Comparison of ENCODE assay signal across 9 cellular contexts in genomic region chr1:226547754-226548191, GRCh38. TPM values are rescaled to one million over a fixed set of nuclear protein-coding genes. Genes with fewer than 3 reads are reported as not detected.
DNase-seq lines count a peak whose midpoint lies in the region; ATAC-seq and TF ChIP-seq lines count a peak whose summit lies in the region.
"Had no signal": no experiment of that assay in that cellular context is flagged by ENCODE, and none has a peak within 500 bp of the region (broad histone marks: within the 10 kb centered on the region; RNA-seq: fewer than 3 reads in every experiment).

No MANE protein-coding gene starts in this region.

- H3K27me3 Mint-ChIP-seq in activated CD4-positive, alpha-beta T cell treated with anti-CD3 and anti-CD28 coated beads, Interleukin-2, amount 10 ng/mL, durations not matched to agents 24 days and 14 days: peaks cover 63% of the 10 kb centered on the region

- 4% methylated on average over 15 of the region's 16 CpGs for WGBS in right lobe of liver (ENCODE audit: insufficient coverage, low coverage, low lambda C conversion rate, missing lambda C conversion rate)

- peak; percentile 62 for ATAC-seq in HG03442 (IDR thresholded peaks at IDR 0.05; ENCODE audit: unreplicated experiment)
- ATAC-seq in right lobe of liver: peak; percentile 87 to 91 (median 89)

- peak overlapping the region in 1 of 2 donors; percentile 66 for H3K27ac ChIP-seq in coronary artery
- H3K27ac ChIP-seq in right lobe of liver: no peak overlapping the region
- H3K27ac ChIP-seq: BLaER1 had no signal

- H3K36me3 Mint-ChIP-seq in activated CD4-positive, alpha-beta T cell treated with anti-CD3 and anti-CD28 coated beads, Interleukin-2, amount 10 ng/mL, durations not matched to agents 24 days and 14 days (ENCODE audit: low read depth): no peaks in the 10 kb centered on the region

- no peaks in the 10 kb centered on the region for H3K9me3 ChIP-seq in right lobe of liver
- H3K9me3 ChIP-seq: BLaER1 had no signal

- no peaks in the 10 kb centered on the region for H3K27me3 ChIP-seq in right lobe of liver

- H3K4me3 ChIP-seq in coronary artery (peak overlapping the region; percentile 71), right lobe of liver (no peak overlapping the region)

- TF ChIP-seq POLR2A in right lobe of liver (IDR thresholded peaks at IDR 0.05): no peak

- no peaks in the 10 kb centered on the region for H3K36me3 ChIP-seq in right lobe of liver
- H3K36me3 ChIP-seq: BLaER1 had no signal

- TF ChIP-seq CTCF in coronary artery (IDR thresholded peaks at IDR 0.05) (peak; percentile 75), right lobe of liver (IDR thresholded peaks at IDR 0.05) (peak; percentile 76 to 94 (median 92))

- H3K4me1 ChIP-seq in right lobe of liver: peaks cover 0 to 25% (median 8%) of the 10 kb centered on the region in 4 donors

- H3K4me1 Mint-ChIP-seq in activated CD4-positive, alpha-beta T cell treated with anti-CD3 and anti-CD28 coated beads, Interleukin-2, amount 10 ng/mL, durations not matched to agents 24 days and 14 days: peaks cover 9% of the 10 kb centered on the region

- no peaks in the 10 kb centered on the region for H3K9me3 Mint-ChIP-seq in activated CD4-positive, alpha-beta T cell treated with anti-CD3 and anti-CD28 coated beads, Interleukin-2, amount 10 ng/mL, durations not matched to agents 24 days and 14 days

- peak; percentile 50 for DNase-seq in activated gamma-delta T cell treated with Interleukin-2 at 50 U/mL for 16 hours
- DNase-seq in activated gamma-delta T cell (lab: John Stamatoyannopoulos, UW): no peak
- DNase-seq in NCI-H526 treated with DMSO at 0.1 percent for 48 hours (lab: John Stamatoyannopoulos, UW): peak; percentile 71
- DNase-seq in activated CD4-positive, alpha-beta T cell treated with anti-CD3 and anti-CD28 coated beads, Interleukin-2, amount 10 ng/mL, durations not matched to agents 24 days and 14 days: peak; percentile 82
- peak; percentile 83 for DNase-seq in coronary artery (ENCODE audit: low spot score)
- DNase-seq in right lobe of liver: peak; percentile 79 to 81 (median 79)
- peak; percentile 41 to 63 (median 45) for DNase-seq in stimulated activated CD4-positive, alpha-beta T cell treated with anti-CD3 and anti-CD28 coated beads, TNF-alpha, amount 100 ng/mL, for 24 hours (ENCODE audit: low read depth in 3 of 3)

- no peak overlapping the region for H3K27ac Mint-ChIP-seq in activated CD4-positive, alpha-beta T cell treated with anti-CD3 and anti-CD28 coated beads, Interleukin-2, amount 10 ng/mL, durations not matched to agents 24 days and 14 days

- no peak overlapping the region for H3K4me3 Mint-ChIP-seq in activated CD4-positive, alpha-beta T cell treated with anti-CD3 and anti-CD28 coated beads, Interleukin-2, amount 10 ng/mL, durations not matched to agents 24 days and 14 days

- intact Hi-C loops in activated CD4-positive, alpha-beta T cell treated with anti-CD3 and anti-CD28 coated beads, Interleukin-2, amount 10 ng/mL, durations not matched to agents 24 days and 14 days (cut with micrococcal nuclease): loop anchor here (1.0 to 10.0 kb wide), 2 partner anchors 187 to 281 kb away; partner anchors contain the start of gene ITPKB
- intact Hi-C loops in right lobe of liver (cut with DNase I): no loop called here

RNA-seq across cellular contexts. Expression of gene STUM, which starts 0.8 kb away (rescaled TPM):
- not detected in 2 replicates for total RNA-seq in activated CD4-positive, alpha-beta T cell treated with anti-CD3 and anti-CD28 coated beads, Interleukin-2, amount 10 ng/mL, durations not matched to agents 24 days and 14 days
- total RNA-seq in right lobe of liver: under 1 TPM in 4 of 6 experiments, not detected in 2; 0.06 to 0.68 (median 0.13) TPM
